Comparison of ENCODE assay signal across 8 cellular contexts in the genomic region with DNA sequence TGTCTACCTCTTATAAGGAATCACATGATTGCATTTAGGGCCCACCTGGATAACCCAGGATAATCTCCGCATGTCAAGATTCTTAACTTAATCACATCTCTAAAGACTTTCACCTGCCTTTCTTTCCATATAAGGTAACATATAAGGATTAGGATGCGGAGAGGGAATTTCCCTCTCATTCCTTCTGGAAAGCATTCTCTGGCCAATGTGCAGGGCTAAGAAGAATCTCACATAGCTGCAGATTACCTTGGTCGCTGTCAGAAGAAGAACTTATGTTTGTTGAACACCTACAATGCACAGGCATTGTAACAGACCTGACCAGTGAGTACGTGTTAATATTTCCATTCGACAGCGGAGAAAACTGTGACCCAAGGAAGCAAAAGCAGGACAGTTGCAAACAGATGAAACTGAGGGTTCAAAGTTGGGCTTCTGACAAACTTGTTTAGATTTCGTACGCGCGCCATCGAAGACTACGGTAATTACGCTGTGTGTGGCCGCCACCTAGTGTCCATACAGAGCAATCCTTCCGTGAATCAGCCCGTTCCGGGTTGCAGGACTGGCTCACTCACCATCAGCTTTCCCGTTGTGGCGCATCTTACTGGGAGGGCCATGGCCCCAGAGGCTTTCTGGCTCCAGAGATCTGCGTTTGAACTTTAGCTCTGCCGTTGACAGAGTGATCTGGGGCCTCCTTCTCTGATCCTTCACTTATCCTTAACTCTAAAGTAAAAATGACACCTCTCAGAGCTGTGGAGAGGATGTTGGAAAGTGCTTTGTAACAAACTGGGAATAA. TPM values are rescaled to one million over a fixed set of nuclear protein-coding genes. Genes with fewer than 3 reads are reported as not detected.
A peak's percentile ranks its signal among the peaks of the same experiment; 100 is the strongest.
DNase-seq lines count a peak whose midpoint lies in the region; ATAC-seq, FAIRE-seq and TF ChIP-seq lines count a peak whose summit lies in the region.

No MANE protein-coding gene starts in this region.

- H3K36me3 ChIP-seq in HCT116 (ENCODE audit: control insufficient read depth in 1 of 2, insufficient read depth in 2 of 2, low read length in 2 of 2) (no peaks in the 10 kb centered on the region), kidney (ENCODE audit: control insufficient read depth in 1 of 2, insufficient read depth in 2 of 2, low read length in 2 of 2) (no peaks in the 10 kb centered on the region)

- FAIRE-seq in kidney (lab: Jason Lieb, UNC), result no peak

- H3K4me2 ChIP-seq in HCT116 (ENCODE audit: low read length), result peak overlapping the region; percentile 66

- peak; percentile 81 for TF ChIP-seq RAD21 in HCT116 (IDR thresholded peaks at IDR 0.05; ENCODE audit: low read depth)

- POLR2A ChIA-PET in HCT116 (lab: Charles Lee), result no interaction called here

- no peaks in the 10 kb centered on the region for H3K9me2 ChIP-seq in HCT116 (ENCODE audit: insufficient read depth)

- H3K9me3 ChIP-seq in HCT116 (ENCODE audit: control insufficient read depth in 1 of 2, insufficient read depth in 1 of 2, low read depth in 1 of 2, low read length in 2 of 2) (no peaks in the 10 kb centered on the region), kidney (ENCODE audit: control insufficient read depth in 1 of 2, low read length in 2 of 2) (no peaks in the 10 kb centered on the region)

- H3K9ac ChIP-seq in HCT116 (ENCODE audit: low read length) (no peak overlapping the region), kidney (ENCODE audit: low read length in 2 of 2) (peak overlapping the region in 1 of 2 donors; percentile 24)

- H3K27me3 ChIP-seq in HCT116 (ENCODE audit: insufficient read depth, low read length), result peaks cover 11% of the 10 kb centered on the region

- ATAC-seq in HCT116 (peak; percentile 99), GM18858 (IDR thresholded peaks at IDR 0.05; ENCODE audit: unreplicated experiment) (no peak)

- no peak for TF ChIP-seq POLR2A in HCT116 (IDR thresholded peaks at IDR 0.05; ENCODE audit: borderline replicate concordance, extremely low read depth, insufficient read depth, insufficient read length)

- H3K27ac ChIP-seq in HCT116 (ENCODE audit: low read depth, low read length) (no peak overlapping the region), caudate nucleus (ENCODE audit: low read depth, low read length) (no peak overlapping the region), kidney (ENCODE audit: low read depth in 2 of 2, low read length in 2 of 2) (no peak overlapping the region)

- DNase-seq in D341Med (ENCODE audit: low spot score) (peak; percentile 81), HCT116 (ENCODE audit: low read depth, low spot score) (peak; percentile 66), NCI-H2171 treated with DMSO at 0.1 percent for 48 hours (lab: John Stamatoyannopoulos, UW) (peak; percentile 76), caudate nucleus (lab: John Stamatoyannopoulos, UW) (peak in 45 of 61 donors; percentile 5 to 76 (median 30)), kidney (peak; percentile 74)
- DNase-seq in activated CD4-positive, CD25-positive, alpha-beta regulatory T cell treated with anti-CD3 and anti-CD28 coated beads, Interleukin-2, amount 50 U/mL, for 16 hours (ENCODE audit: low read depth, low spot score), result peak; percentile 46
- peak; percentile 12 to 40 for DNase-seq in stimulated activated CD4-positive, alpha-beta T cell treated with anti-CD3 and anti-CD28 coated beads, Interleukin-1b, Interleukin-23, amount 100 ng/mL, for 1 hour (ENCODE audit: low read depth in 2 of 2)

- H3K4me3 ChIP-seq in HCT116 (replicated peaks in 1 of 2; ENCODE audit: low read depth in 1 of 2, low read length in 2 of 2) (peak overlapping the region in 1 of 2 experiments; percentile 28; a peak in 1 of 4 replicates), kidney (ENCODE audit: low read length in 2 of 2) (peak overlapping the region in 1 of 2 donors; percentile 27)

- TF ChIP-seq CTCF in HCT116 (IDR thresholded peaks at IDR 0.05 in 2 of 3, conservative IDR thresholded peaks at IDR 0.05 in 1 of 3; ENCODE audit: borderline replicate concordance in 1 of 3, insufficient read depth in 1 of 3, low read depth in 2 of 3, low read length in 2 of 3) (peak; percentile 71 to 79 (median 77)), kidney (IDR thresholded peaks at IDR 0.05; ENCODE audit: borderline replicate concordance, extremely low read depth, insufficient read depth) (peak; percentile 78)

- no peaks in the 10 kb centered on the region for H4K20me1 ChIP-seq in HCT116 (ENCODE audit: insufficient read depth)

- H3K79me2 ChIP-seq in HCT116 (ENCODE audit: insufficient read depth, low read length), result no peaks in the 10 kb centered on the region

- CTCF ChIA-PET in HCT116 (lab: Charles Lee), result interaction anchor here (0.7 to 1.6 kb wide), 10 partner anchors 12 to 394 kb away, joined by 3 to 11 read pairs (median 4); no protein-coding TSS in a partner anchor

- RAD21 ChIA-PET in HCT116 (lab: Charles Lee; ENCODE audit: low non-redundant PET in 1 of 2, low total read pairs in 2 of 2, uncharacterized antibody in 2 of 2, unreplicated experiment in 2 of 2), result interaction anchor here (0.7 to 1.5 kb wide), 2 partner anchors 256 to 257 kb away, joined by 3 to 4 read pairs; no protein-coding TSS in a partner anchor

- intact Hi-C loops in HCT116 (cut with micrococcal nuclease), result loop anchor here (2.0 to 10.0 kb wide), 4 partner anchors 98 to 394 kb away; a partner anchor contains a TSS
- intact Hi-C loops in kidney (cut with DNase I), result no loop called here

- peaks cover 6 to 19% of the 10 kb centered on the region in 2 experiments; a peak in 3 of 4 replicates for H3K4me1 ChIP-seq in HCT116 (ENCODE audit: control insufficient read depth in 1 of 2, insufficient read depth in 2 of 2, low read length in 2 of 2)
- H3K4me1 ChIP-seq in kidney (ENCODE audit: control insufficient read depth in 1 of 2, insufficient read depth in 1 of 2, low read depth in 1 of 2, low read length in 2 of 2), result no peaks in the 10 kb centered on the region

- H2AFZ ChIP-seq in HCT116 (ENCODE audit: low read depth, low read length, poor library complexity, severe bottlenecking), result peak overlapping the region; percentile 97

- BruUV-seq in HCT116 (replicated peaks; lab: Mats Ljungman, UMichigan), result no TSS peak

TF ChIP-seq in HCT116, 20 proteins besides CTCF, POLR2A, EP300 and RAD21:
- peak; percentile 42 for TF ChIP-seq YY1 (IDR thresholded peaks at IDR 0.05; ENCODE audit: extremely low read depth, insufficient replicate concordance, low read depth, low read length)
- TF ChIP-seq, protein P1, sequence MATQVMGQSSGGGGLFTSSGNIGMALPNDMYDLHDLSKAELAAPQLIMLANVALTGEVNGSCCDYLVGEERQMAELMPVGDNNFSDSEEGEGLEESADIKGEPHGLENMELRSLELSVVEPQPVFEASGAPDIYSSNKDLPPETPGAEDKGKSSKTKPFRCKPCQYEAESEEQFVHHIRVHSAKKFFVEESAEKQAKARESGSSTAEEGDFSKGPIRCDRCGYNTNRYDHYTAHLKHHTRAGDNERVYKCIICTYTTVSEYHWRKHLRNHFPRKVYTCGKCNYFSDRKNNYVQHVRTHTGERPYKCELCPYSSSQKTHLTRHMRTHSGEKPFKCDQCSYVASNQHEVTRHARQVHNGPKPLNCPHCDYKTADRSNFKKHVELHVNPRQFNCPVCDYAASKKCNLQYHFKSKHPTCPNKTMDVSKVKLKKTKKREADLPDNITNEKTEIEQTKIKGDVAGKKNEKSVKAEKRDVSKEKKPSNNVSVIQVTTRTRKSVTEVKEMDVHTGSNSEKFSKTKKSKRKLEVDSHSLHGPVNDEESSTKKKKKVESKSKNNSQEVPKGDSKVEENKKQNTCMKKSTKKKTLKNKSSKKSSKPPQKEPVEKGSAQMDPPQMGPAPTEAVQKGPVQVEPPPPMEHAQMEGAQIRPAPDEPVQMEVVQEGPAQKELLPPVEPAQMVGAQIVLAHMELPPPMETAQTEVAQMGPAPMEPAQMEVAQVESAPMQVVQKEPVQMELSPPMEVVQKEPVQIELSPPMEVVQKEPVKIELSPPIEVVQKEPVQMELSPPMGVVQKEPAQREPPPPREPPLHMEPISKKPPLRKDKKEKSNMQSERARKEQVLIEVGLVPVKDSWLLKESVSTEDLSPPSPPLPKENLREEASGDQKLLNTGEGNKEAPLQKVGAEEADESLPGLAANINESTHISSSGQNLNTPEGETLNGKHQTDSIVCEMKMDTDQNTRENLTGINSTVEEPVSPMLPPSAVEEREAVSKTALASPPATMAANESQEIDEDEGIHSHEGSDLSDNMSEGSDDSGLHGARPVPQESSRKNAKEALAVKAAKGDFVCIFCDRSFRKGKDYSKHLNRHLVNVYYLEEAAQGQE (IDR thresholded peaks at IDR 0.05; ENCODE audit: low read depth), result no peak
- no peak for TF ChIP-seq EZH2 (IDR thresholded peaks at IDR 0.05)
- TF ChIP-seq POLR2AphosphoS5 (IDR thresholded peaks at IDR 0.05; ENCODE audit: low read depth, low read length), result no peak
- TF ChIP-seq CBX3 (IDR thresholded peaks at IDR 0.05; ENCODE audit: low read depth), result no peak
- TF ChIP-seq ELF1 (IDR thresholded peaks at IDR 0.05; ENCODE audit: borderline replicate concordance, low read depth), result 0 out of 2 replicates have a peak, but pooled peaks have one; percentile 19
- TF ChIP-seq EGR1 (IDR thresholded peaks at IDR 0.05; ENCODE audit: low read depth), result no peak
- no peak for TF ChIP-seq EZH2phosphoT487 (IDR thresholded peaks at IDR 0.05; ENCODE audit: borderline replicate concordance)

RNA-seq across cellular contexts. Expression of a gene that starts 9.5 kb away (rescaled TPM):
- total RNA-seq in HCT116 (2021; ENCODE audit: unreplicated experiment) (not detected), kidney (0.16 TPM)
- 0.10 and 0.14 TPM in 2 replicates for polyA plus RNA-seq in HCT116 (2012)
- 0.73 TPM for polyA plus RNA-seq in kidney (ENCODE audit: insufficient read depth, low read depth, low replicate concordance)

RNA-seq across cellular contexts. Expression of a gene that starts 13.0 kb away (rescaled TPM):
- 0.17 TPM for total RNA-seq in HCT116 (2021; ENCODE audit: unreplicated experiment)
- 0.04 and 0.07 TPM in 2 replicates for polyA plus RNA-seq in HCT116 (2012)
- not detected for total RNA-seq in kidney
- polyA plus RNA-seq in kidney (ENCODE audit: insufficient read depth, low read depth, low replicate concordance), result not detected

RNA-seq across cellular contexts. Expression of a gene that starts 28.0 kb away (rescaled TPM):
- 25.7 TPM for total RNA-seq in HCT116 (2021; ENCODE audit: unreplicated experiment)
- polyA plus RNA-seq in HCT116 (2012), result 20.2 and 24.2 TPM in 2 replicates
- 0.54 TPM for total RNA-seq in kidney
- polyA plus RNA-seq in kidney (ENCODE audit: insufficient read depth, low read depth, low replicate concordance), result 1.6 TPM

RNA-seq across cellular contexts. Expression of a gene that starts 53.3 kb away (rescaled TPM):
- 3.2 TPM for total RNA-seq in HCT116 (2021; ENCODE audit: unreplicated experiment)
- 2.8 TPM in 2 replicates for polyA plus RNA-seq in HCT116 (2012)
- 3.1 TPM for total RNA-seq in kidney
- 3.1 TPM for polyA plus RNA-seq in kidney (ENCODE audit: insufficient read depth, low read depth, low replicate concordance)

Comparison
In these comparisons a context has a peak if more than half of its experiments do, and no peak if none do; other contexts are left out.
1. DNase-seq: peak in every context shown above with its lines; median percentile 81 in D341Med; 76 in NCI-H2171 treated with DMSO at 0.1 percent for 48 hours; 74 in kidney; 66 in HCT116; 46 in activated CD4-positive, CD25-positive, alpha-beta regulatory T cell treated with anti-CD3 and anti-CD28 coated beads, Interleukin-2, amount 50 U/mL, for 16 hours; 30 in caudate nucleus; 26 in stimulated activated CD4-positive, alpha-beta T cell treated with anti-CD3 and anti-CD28 coated beads, Interleukin-1b, Interleukin-23, amount 100 ng/mL, for 1 hour.
2. RNA of a gene that starts 28.0 kb away (total RNA-seq): 25.7 TPM in HCT116 (single experiment); 0.54 TPM in kidney (single experiment); every median in the first group is over 10 times any median in the second.